Comparison of ENCODE assay signal across 8 cellular contexts in the genomic region with DNA sequence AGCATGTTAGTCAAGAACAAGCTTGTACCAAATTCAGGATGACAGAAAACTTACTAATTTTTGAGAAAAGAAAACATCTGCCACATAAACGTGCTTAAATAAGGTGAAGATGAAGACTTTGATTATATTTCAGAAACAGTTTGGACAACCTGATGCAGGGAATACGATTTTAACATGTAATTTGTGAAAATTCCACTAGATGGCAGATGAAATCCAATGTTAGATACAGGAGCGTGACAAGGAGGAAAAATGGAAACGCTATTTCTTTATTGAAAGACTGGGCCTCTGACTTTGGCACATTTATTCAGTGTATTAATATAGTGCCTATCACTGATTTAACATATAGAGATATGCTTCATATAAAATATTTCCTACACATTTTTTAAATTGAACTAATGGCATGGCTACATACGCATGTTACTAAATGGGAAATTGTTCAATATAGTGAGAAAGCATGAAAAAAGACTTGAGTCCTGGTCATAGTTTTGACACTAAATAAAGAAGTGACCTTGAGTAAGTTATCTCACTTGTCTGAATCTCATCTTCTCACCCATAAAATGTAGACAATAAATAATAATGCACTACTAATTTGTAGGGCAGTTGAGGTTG.
DNase-seq lines count a peak whose midpoint lies in the region; ATAC-seq, FAIRE-seq and TF ChIP-seq lines count a peak whose summit lies in the region.

No MANE protein-coding gene starts in this region.

- no peak overlapping the region for H3K9ac ChIP-seq in GM12878 (ENCODE audit: control insufficient read depth, insufficient read depth, low read length)

- CTCF ChIA-PET in GM12878 (lab: Yijun Ruan, JAX): interaction anchor here (0.7 to 6.0 kb wide), 4 partner anchors 765 to 792 kb away, joined by 3 to 41 read pairs (median 8); no protein-coding TSS in a partner anchor

- FAIRE-seq in GM12878 (lab: Jason Lieb, UNC): peak; percentile 85

- peak; percentile 85 for TF ChIP-seq RAD21 in GM12878 (IDR thresholded peaks at IDR 0.05; ENCODE audit: insufficient read depth, low read depth, low read length)

- TF ChIP-seq POLR2A in GM12878 (IDR thresholded peaks at IDR 0.05; ENCODE audit: low read depth, low read length) (no peak), vagina (IDR thresholded peaks at IDR 0.05) (no peak)

- peak; percentile 36 to 71 (median 51); a peak in 5 of 6 replicates for TF ChIP-seq CTCF in GM12878 (IDR thresholded peaks at IDR 0.05 in 2 of 3, conservative IDR thresholded peaks at IDR 0.05 in 1 of 3; ENCODE audit: control insufficient read depth in 2 of 3, extremely low read depth in 1 of 3, insufficient read depth in 1 of 3, low read depth in 3 of 3, low read length in 3 of 3)
- TF ChIP-seq CTCF in vagina (IDR thresholded peaks at IDR 0.05): peak; percentile 37 to 67 (median 56)

- no peaks in the 10 kb centered on the region for H3K79me2 ChIP-seq in GM12878 (ENCODE audit: control insufficient read depth, insufficient read depth, low read length)

- POLR2A ChIA-PET in GM12878 (lab: Charles Lee): no interaction called here

- DNase-seq in AG08395 (ENCODE audit: low spot score) (peak; percentile 41), NCI-H226 (peak; percentile 30), GM12878 (ENCODE audit: low read depth, low spot score) (no peak), kidney tubule cell (ENCODE audit: low spot score) (peak; percentile 63), vagina (ENCODE audit: extremely low spot score in 2 of 2) (no peak), posterior vena cava (ENCODE audit: low spot score) (no peak)

- H3K4me2 ChIP-seq in GM12878 (ENCODE audit: control insufficient read depth, insufficient read depth): no peak overlapping the region

- no TSS peak for BruUV-seq in GM12878 (replicated peaks; lab: Mats Ljungman, UMichigan)

- TF ChIP-seq EP300 in GM12878 (IDR thresholded peaks at IDR 0.05; ENCODE audit: borderline replicate concordance in 1 of 2, control insufficient read depth in 1 of 2, low read depth in 2 of 2, low read length in 2 of 2): no peak

- ATAC-seq in GM18519 (IDR thresholded peaks at IDR 0.05; ENCODE audit: low FRiP score, unreplicated experiment): peak; percentile 81
- ATAC-seq in HG03103 (IDR thresholded peaks at IDR 0.05; ENCODE audit: low read depth, unreplicated experiment): peak; percentile 70
- peak; percentile 74 for ATAC-seq in GM12878

- H3K36me3 ChIP-seq in GM12878 (ENCODE audit: control insufficient read depth in 2 of 2, insufficient read depth in 2 of 2, low read length in 1 of 2) (no peaks in the 10 kb centered on the region), vagina (no peaks in the 10 kb centered on the region)

- intact Hi-C loops in GM12878 (cut with micrococcal nuclease; ENCODE audit: unreplicated experiment) (loop anchor here (1.0 kb wide), 1 partner anchor 771 kb away; no protein-coding TSS in a partner anchor), vagina (cut with DNase I) (no loop called here), posterior vena cava (cut with DNase I) (no loop called here)

- H3K4me3 ChIP-seq in GM12878: no peak overlapping the region
- no peak overlapping the region for H3K4me3 ChIP-seq in vagina

- 19% methylated on average over 5 of the region's 5 CpGs for WGBS in GM12878 (ENCODE audit: insufficient coverage, insufficient replicate concordance, low lambda C conversion rate, missing lambda C conversion rate)

- in situ Hi-C loops in GM12878 (cut with MboI): no loop called here

- H2AFZ ChIP-seq in GM12878 (ENCODE audit: control insufficient read depth, low read depth, low read length): no peak overlapping the region

- no peaks in the 10 kb centered on the region for H4K20me1 ChIP-seq in GM12878 (ENCODE audit: control insufficient read depth, insufficient read depth)

- SMC1A ChIA-PET in GM12878 (lab: Charles Lee; ENCODE audit: uncharacterized antibody, unreplicated experiment): interaction anchor here (2.0 kb wide), 1 partner anchor 772 kb away, joined by 13 read pairs; no protein-coding TSS in a partner anchor

- H3K4me1 ChIP-seq in GM12878 (ENCODE audit: control insufficient read depth, insufficient read depth, low read length): no peaks in the 10 kb centered on the region
- no peaks in the 10 kb centered on the region for H3K4me1 ChIP-seq in vagina

- H3K27me3 ChIP-seq in GM12878 (replicated peaks in 1 of 2; ENCODE audit: control insufficient read depth in 2 of 2, insufficient read depth in 2 of 2, low read length in 1 of 2) (no peaks in the 10 kb centered on the region), vagina (no peaks in the 10 kb centered on the region)

- RAD21 ChIA-PET in GM12878 (lab: Charles Lee; ENCODE audit: unreplicated experiment): interaction anchor here (1.9 kb wide), 1 partner anchor 771 kb away, joined by 8 read pairs; no protein-coding TSS in a partner anchor

- H3K9me3 ChIP-seq in GM12878 (replicated peaks; ENCODE audit: control insufficient read depth, insufficient read depth, low read length) (no peaks in the 10 kb centered on the region), vagina (no peaks in the 10 kb centered on the region)

- no peak overlapping the region for H3K27ac ChIP-seq in GM12878 (ENCODE audit: control insufficient read depth, insufficient read depth)
- no peak overlapping the region for H3K27ac ChIP-seq in vagina

TF ChIP-seq in GM12878, 131 proteins besides CTCF, POLR2A, EP300 and RAD21:
- TF ChIP-seq HDGF (IDR thresholded peaks at IDR 0.05) (no peak), SMC3 (IDR thresholded peaks at IDR 0.05; ENCODE audit: borderline replicate concordance, low read length) (peak; percentile 77; the same call in 1 of the 2 replicates)

Comparison
In these comparisons a context has a peak if more than half of its experiments do, and no peak if none do; other contexts are left out.
1. DNase-seq: peak in AG08395 (single experiment), NCI-H226 (single experiment) and kidney tubule cell (single experiment); none in GM12878 (single experiment), vagina (0 of 2) and posterior vena cava (single experiment).
2. Peak in every context shown above with its lines, with median percentiles within 50 percentile points of each other: ATAC-seq.